1 cellular context compared by ENCODE assay signal in genomic region chr18:77208969-77209368, GRCh38.
TF ChIP-seq lines count a peak whose summit lies in the region.

No MANE protein-coding gene starts in this region.

TF ChIP-seq in GM12878, 131 proteins besides CTCF, POLR2A, EP300 and RAD21 (continued from another document):
- TF ChIP-seq MYB (IDR thresholded peaks at IDR 0.05; ENCODE audit: borderline replicate concordance, low read depth, low read length) (no peak), ZBED1 (IDR thresholded peaks at IDR 0.05; ENCODE audit: borderline replicate concordance) (no peak), SPI1 (IDR thresholded peaks at IDR 0.05; ENCODE audit: borderline replicate concordance, insufficient read depth, low read depth, low read length) (peak; percentile 89; the same call in 1 of the 2 replicates), EGR1 (IDR thresholded peaks at IDR 0.05; ENCODE audit: borderline replicate concordance in 1 of 2, low read depth in 2 of 2, low read length in 2 of 2) (no peak), SMC3 (IDR thresholded peaks at IDR 0.05; ENCODE audit: borderline replicate concordance, low read length) (no peak), RAD51 (IDR thresholded peaks at IDR 0.05) (no peak), TAF1 (IDR thresholded peaks at IDR 0.05; ENCODE audit: borderline replicate concordance, low read depth, low read length) (no peak), RUNX3 (IDR thresholded peaks at IDR 0.05; ENCODE audit: low read length) (0 out of 2 replicates have a peak, but pooled peaks have one; percentile 25), CHD2 (IDR thresholded peaks at IDR 0.05; ENCODE audit: borderline replicate concordance, low read depth, low read length) (no peak), KAT2A (conservative IDR thresholded peaks at IDR 0.05; ENCODE audit: control insufficient read depth, low read depth, low read length) (no peak), JUND (IDR thresholded peaks at IDR 0.05; ENCODE audit: low read depth, low read length) (no peak), BMI1 (IDR thresholded peaks at IDR 0.05; ENCODE audit: borderline replicate concordance) (no peak), SRF (IDR thresholded peaks at IDR 0.05; ENCODE audit: low read depth in 2 of 2, low read length in 2 of 2) (no peak), IKZF2 (IDR thresholded peaks at IDR 0.05) (peak in 1 of 2 experiments; percentile 22; a peak in 1 of 4 replicates), BCL3 (IDR thresholded peaks at IDR 0.05; ENCODE audit: borderline replicate concordance, insufficient read depth, low read depth, low read length, poor library complexity, severe bottlenecking) (no peak), ATF7 (IDR thresholded peaks at IDR 0.05; ENCODE audit: low read depth) (no peak)
- TF ChIP-seq, protein P1, sequence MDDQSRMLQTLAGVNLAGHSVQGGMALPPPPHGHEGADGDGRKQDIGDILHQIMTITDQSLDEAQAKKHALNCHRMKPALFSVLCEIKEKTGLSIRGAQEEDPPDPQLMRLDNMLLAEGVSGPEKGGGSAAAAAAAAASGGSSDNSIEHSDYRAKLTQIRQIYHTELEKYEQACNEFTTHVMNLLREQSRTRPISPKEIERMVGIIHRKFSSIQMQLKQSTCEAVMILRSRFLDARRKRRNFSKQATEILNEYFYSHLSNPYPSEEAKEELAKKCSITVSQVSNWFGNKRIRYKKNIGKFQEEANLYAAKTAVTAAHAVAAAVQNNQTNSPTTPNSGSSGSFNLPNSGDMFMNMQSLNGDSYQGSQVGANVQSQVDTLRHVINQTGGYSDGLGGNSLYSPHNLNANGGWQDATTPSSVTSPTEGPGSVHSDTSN (IDR thresholded peaks at IDR 0.05; ENCODE audit: insufficient replicate concordance, low read depth, low read length): no peak
